21 cellular contexts compared by ENCODE assay signal in the genomic region with DNA sequence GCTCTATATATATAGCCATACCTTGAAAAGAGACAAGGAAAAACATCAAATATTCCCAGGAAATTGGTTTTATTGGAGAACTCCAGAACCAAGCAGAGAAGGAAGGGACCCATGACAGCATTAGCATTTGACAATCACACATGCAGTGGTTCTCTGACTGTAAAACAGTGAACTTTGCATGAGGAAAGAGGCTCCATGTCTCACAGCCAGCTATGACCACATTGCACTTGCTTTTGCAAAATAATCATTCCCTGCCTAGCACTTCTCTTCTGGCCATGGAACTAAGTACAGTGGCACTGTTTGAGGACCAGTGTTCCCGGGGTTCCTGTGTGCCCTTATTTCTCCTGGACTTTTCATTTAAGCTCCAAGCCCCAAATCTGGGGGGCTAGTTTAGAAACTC.
A peak's percentile ranks its signal among the peaks of the same experiment; 100 is the strongest.
DNase-seq lines count a peak whose midpoint lies in the region; ATAC-seq and TF ChIP-seq lines count a peak whose summit lies in the region.
"Had no signal": no experiment of that assay in that cellular context is flagged by ENCODE, and none has a peak within 500 bp of the region (broad histone marks: within the 10 kb centered on the region; RNA-seq: fewer than 3 reads in every experiment).

No MANE protein-coding gene starts in this region.

- H3K36me3 ChIP-seq in left ventricle myocardium inferior, result peaks cover 73% of the 10 kb centered on the region
- H3K36me3 ChIP-seq in naive thymus-derived CD4-positive, alpha-beta T cell (ENCODE audit: control insufficient read depth in 2 of 3, insufficient read depth in 3 of 3, low read length in 3 of 3), result peaks cover 7 to 89% (median 18%) of the 10 kb centered on the region in 3 experiments

- H3K9me3 Mint-ChIP-seq in activated naive CD8-positive, alpha-beta T cell treated with anti-CD3 and anti-CD28 coated beads for 36 hours, result no peaks in the 10 kb centered on the region
- H3K9me3 Mint-ChIP-seq in naive thymus-derived CD4-positive, alpha-beta T cell, result peaks cover 0 to 2% (median 0%) of the 10 kb centered on the region in 11 donors
- H3K9me3 Mint-ChIP-seq: activated naive CD8-positive, alpha-beta T cell treated with anti-CD3 and anti-CD28 coated beads, Interleukin-2, amount 10 ng/mL, durations not matched to agents 7 days and 5 days; H9; WTC11 had no signal

- peaks cover 98% of the 10 kb centered on the region for H3K4me1 ChIP-seq in left ventricle myocardium inferior
- H3K4me1 ChIP-seq in naive thymus-derived CD4-positive, alpha-beta T cell (ENCODE audit: control insufficient read depth in 2 of 2, insufficient read depth in 2 of 2, low read length in 2 of 2), result peaks cover 13 to 45% of the 10 kb centered on the region in 2 donors

- peak overlapping the region; percentile 88 for H3K27ac Mint-ChIP-seq in activated naive CD8-positive, alpha-beta T cell treated with anti-CD3 and anti-CD28 coated beads for 36 hours
- peak overlapping the region in 8 of 9 donors; percentile 56 to 98 (median 86) for H3K27ac Mint-ChIP-seq in naive thymus-derived CD4-positive, alpha-beta T cell
- H3K27ac Mint-ChIP-seq: WTC11 had no signal

- POLR2A ChIA-PET in naive thymus-derived CD4-positive, alpha-beta T cell (lab: Charles Lee), result interaction anchor here (0.7 to 1.7 kb wide), 9 partner anchors 15 to 493 kb away, joined by 3 to 7 read pairs (median 4); no protein-coding TSS in a partner anchor

- peaks cover 88% of the 10 kb centered on the region for H3K4me1 Mint-ChIP-seq in activated naive CD8-positive, alpha-beta T cell treated with anti-CD3 and anti-CD28 coated beads for 36 hours
- H3K4me1 Mint-ChIP-seq in naive thymus-derived CD4-positive, alpha-beta T cell, result peaks cover 39 to 97% (median 89%) of the 10 kb centered on the region in 7 donors

- H3K27me3 Mint-ChIP-seq in activated naive CD8-positive, alpha-beta T cell treated with anti-CD3 and anti-CD28 coated beads for 36 hours, result no peaks in the 10 kb centered on the region
- H3K27me3 Mint-ChIP-seq in naive thymus-derived CD4-positive, alpha-beta T cell, result no peaks in the 10 kb centered on the region
- H3K27me3 Mint-ChIP-seq: activated CD8-positive, alpha-beta memory T cell treated with anti-CD3 and anti-CD28 coated beads, Interleukin-2, amount 10 ng/mL, durations not matched to agents 7 days and 5 days; activated naive CD8-positive, alpha-beta T cell treated with anti-CD3 and anti-CD28 coated beads, Interleukin-2, amount 10 ng/mL, durations not matched to agents 7 days and 5 days had no signal

- H3K27me3 ChIP-seq in left ventricle myocardium inferior (ENCODE audit: low read depth), result no peaks in the 10 kb centered on the region
- H3K27me3 ChIP-seq in naive thymus-derived CD4-positive, alpha-beta T cell (ENCODE audit: control insufficient read depth in 2 of 2, insufficient read depth in 2 of 2, low read length in 2 of 2), result no peaks in the 10 kb centered on the region

- intact Hi-C loops in left ventricle myocardium inferior (cut with micrococcal nuclease), result loop anchor here (10.0 kb wide), 1 partner anchor 497 kb away; no protein-coding TSS in a partner anchor
- intact Hi-C loops in cardiac septum (cut with DNase I), result loop anchor here (5.0 kb wide), 5 partner anchors 85 to 580 kb away; a partner anchor contains a TSS
- intact Hi-C loops in naive thymus-derived CD4-positive, alpha-beta T cell (cut with micrococcal nuclease), result loop anchor here (2.0 to 10.0 kb wide), 7 partner anchors 61 to 493 kb away; no protein-coding TSS in a partner anchor

- no peak overlapping the region for H3K4me3 Mint-ChIP-seq in activated naive CD8-positive, alpha-beta T cell treated with anti-CD3 and anti-CD28 coated beads for 36 hours
- peak overlapping the region in 2 of 10 donors; percentile 9 to 37 for H3K4me3 Mint-ChIP-seq in naive thymus-derived CD4-positive, alpha-beta T cell
- H3K4me3 Mint-ChIP-seq: activated CD8-positive, alpha-beta memory T cell treated with anti-CD3 and anti-CD28 coated beads, Interleukin-2, amount 10 ng/mL, durations not matched to agents 7 days and 5 days; activated naive CD8-positive, alpha-beta T cell treated with anti-CD3 and anti-CD28 coated beads, Interleukin-2, amount 10 ng/mL, durations not matched to agents 7 days and 5 days; H9; WTC11 had no signal

- CTCF ChIA-PET in naive thymus-derived CD4-positive, alpha-beta T cell (lab: Charles Lee), result interaction anchor here (0.6 to 4.0 kb wide), 10 partner anchors 9 to 933 kb away, joined by 3 to 20 read pairs (median 4); a partner anchor contains a TSS

- peaks cover 81% of the 10 kb centered on the region for H3K36me3 Mint-ChIP-seq in activated naive CD8-positive, alpha-beta T cell treated with anti-CD3 and anti-CD28 coated beads for 36 hours
- H3K36me3 Mint-ChIP-seq in naive thymus-derived CD4-positive, alpha-beta T cell, result peaks cover 32 to 79% (median 61%) of the 10 kb centered on the region in 5 donors

- no peak for ATAC-seq in naive thymus-derived CD4-positive, alpha-beta T cell
- ATAC-seq: activated CD8-positive, alpha-beta memory T cell treated with anti-CD3 and anti-CD28 coated beads, Interleukin-2, amount 10 ng/mL, durations not matched to agents 7 days and 5 days; WTC11 had no signal

- no peak for TF ChIP-seq CTCF in left ventricle myocardium inferior (IDR thresholded peaks at IDR 0.05; ENCODE audit: borderline replicate concordance)

- H3K27ac ChIP-seq in left ventricle myocardium inferior (replicated peaks), result peak overlapping the region; percentile 79
- peak overlapping the region; percentile 7 for H3K27ac ChIP-seq in naive thymus-derived CD4-positive, alpha-beta T cell (ENCODE audit: low read depth, low read length)
- H3K27ac ChIP-seq: parathyroid adenoma had no signal

- no peak for DNase-seq in left ventricle myocardium inferior
- DNase-seq in cardiac septum (ENCODE audit: low spot score), result no peak
- DNase-seq in activated naive CD8-positive, alpha-beta T cell treated with anti-CD3 and anti-CD28 coated beads for 36 hours, result no peak
- DNase-seq in naive thymus-derived CD4-positive, alpha-beta T cell, result no peak
- DNase-seq in dedifferentiated amniotic fluid mesenchymal stem cell (ENCODE audit: extremely low spot score), result no peak
- no peak for DNase-seq in D341Med (ENCODE audit: low spot score)
- no peak for DNase-seq in NCI-H2081 (lab: John Stamatoyannopoulos, UW)
- no peak for DNase-seq in activated effector memory CD4-positive, alpha-beta T cell treated with Interleukin-2 at 50 U/mL for 16 hours
- DNase-seq: activated CD8-positive, alpha-beta memory T cell treated with anti-CD3 and anti-CD28 coated beads, Interleukin-2, amount 10 ng/mL, durations not matched to agents 7 days and 5 days; activated naive CD8-positive, alpha-beta T cell treated with anti-CD3 and anti-CD28 coated beads, Interleukin-2, amount 10 ng/mL, durations not matched to agents 7 days and 5 days; caudate nucleus; effector CD8-positive, alpha-beta T cell; H9; KG1; left cardiac atrium; NCI-H1105; NCI-H82; T-helper 1 cell had no signal

- H3K4me3 ChIP-seq in left ventricle myocardium inferior, result no peak overlapping the region
- no peak overlapping the region for H3K4me3 ChIP-seq in naive thymus-derived CD4-positive, alpha-beta T cell (ENCODE audit: low read length)
- H3K4me3 ChIP-seq: skin epidermis had no signal

- no peaks in the 10 kb centered on the region for H3K9me3 ChIP-seq in left ventricle myocardium inferior (replicated peaks)
- H3K9me3 ChIP-seq in naive thymus-derived CD4-positive, alpha-beta T cell (ENCODE audit: control insufficient read depth in 2 of 3, low read length in 3 of 3), result no peaks in the 10 kb centered on the region
